Comparison of ENCODE assay signal across 21 cellular contexts in genomic region chr4:130333241-130333759, GRCh38.
DNase-seq lines count a peak whose midpoint lies in the region; ATAC-seq and TF ChIP-seq lines count a peak whose summit lies in the region.
"Had no signal": no experiment of that assay in that cellular context is flagged by ENCODE, and none has a peak within 500 bp of the region (broad histone marks: within the 10 kb centered on the region; RNA-seq: fewer than 3 reads in every experiment).

No MANE protein-coding gene starts in this region.

- no peak overlapping the region for H2AFZ ChIP-seq in GM23338

- peak overlapping the region; percentile 2; the same call in 1 of the 2 replicates for H3K4me3 ChIP-seq in GM23338
- H3K4me3 ChIP-seq: BLaER1 treated with 17β-estradiol and CSF1 and Interleukin-3, amounts not matched to agents 10 nM and 100 nM; GM12878 had no signal

- H3K79me2 ChIP-seq in GM23338 (replicated peaks; ENCODE audit: insufficient read depth): no peaks in the 10 kb centered on the region

- DNase-seq in GM23338 (ENCODE audit: low spot score): no peak
- no peak for DNase-seq in WTC11 (ENCODE audit: low spot score)
- no peak for DNase-seq in foreskin keratinocyte
- DNase-seq in stimulated activated naive CD8-positive, alpha-beta T cell treated with anti-CD3 and anti-CD28 coated beads, Interleukin-15, Interleukin-2, amounts not matched to agents 100 U/mL and 50 U/mL, for 24 hours: no peak
- DNase-seq: ACHN; AML-193; BE2C; CD4-positive, alpha-beta T cell; CD8-positive, alpha-beta memory T cell; DMS 273 treated with DMSO at 0.1 percent for 48 hours; DMS79; EL; GDM1; GOT3; H7; HCEC 1CT had no signal

- CTCF ChIA-PET in WTC11 (lab: Charles Lee): no interaction called here

- H3K9me2 ChIP-seq in GM23338 (ENCODE audit: insufficient read depth): 0 out of 2 replicates have a peak, but pooled peaks cover 4% of the 10 kb centered on the region

- no peak overlapping the region for H3K4me3 Mint-ChIP-seq in GM23338
- H3K4me3 Mint-ChIP-seq in WTC11: no peak overlapping the region; the same call in 1 of the 2 replicates
- H3K4me3 Mint-ChIP-seq: CD14-positive monocyte; CD4-positive, alpha-beta T cell; CD8-positive, alpha-beta memory T cell had no signal

- H3K4me1 ChIP-seq in GM23338 (ENCODE audit: insufficient read depth) (peaks cover 17% of the 10 kb centered on the region), foreskin keratinocyte (no peaks in the 10 kb centered on the region)
- H3K4me1 ChIP-seq: BE2C; BLaER1 treated with 17β-estradiol and CSF1 and Interleukin-3, amounts not matched to agents 10 nM and 100 nM had no signal

- H3F3A ChIP-seq in GM23338 (replicated peaks; ENCODE audit: low read depth): no peaks in the 10 kb centered on the region

- H3K36me3 ChIP-seq in GM23338 (ENCODE audit: insufficient read depth): no peaks in the 10 kb centered on the region
- H3K36me3 ChIP-seq: BE2C; BLaER1 treated with 17β-estradiol and CSF1 and Interleukin-3, amounts not matched to agents 10 nM and 100 nM had no signal

- H3K4me1 Mint-ChIP-seq in GM23338: peaks cover 13% of the 10 kb centered on the region; the same call in 2 of the 3 replicates
- peaks cover 21% of the 10 kb centered on the region for H3K4me1 Mint-ChIP-seq in WTC11
- H3K4me1 Mint-ChIP-seq: CD14-positive monocyte; CD8-positive, alpha-beta memory T cell had no signal

- H3K27ac Mint-ChIP-seq in GM23338 (peak overlapping the region; percentile 38), WTC11 (0 out of 2 replicates have a peak overlapping the region, but pooled peaks have one; percentile 30)
- H3K27ac Mint-ChIP-seq: CD14-positive monocyte; CD4-positive, alpha-beta T cell; CD8-positive, alpha-beta memory T cell had no signal

- H3K36me3 Mint-ChIP-seq in GM23338 (ENCODE audit: low read depth) (peaks cover 9% of the 10 kb centered on the region), WTC11 (no peaks in the 10 kb centered on the region; the same call in 1 of the 2 replicates)
- H3K36me3 Mint-ChIP-seq: CD14-positive monocyte; CD8-positive, alpha-beta memory T cell had no signal

- POLR2A ChIA-PET in WTC11 (lab: Charles Lee): no interaction called here

- TF ChIP-seq CTCF in GM23338 (conservative IDR thresholded peaks at IDR 0.05; ENCODE audit: low read depth in 2 of 2): no peak
- no peak for TF ChIP-seq CTCF in WTC11 (IDR thresholded peaks at IDR 0.05)
- TF ChIP-seq CTCF in foreskin keratinocyte (conservative IDR thresholded peaks at IDR 0.05): no peak

- H3K27me3 Mint-ChIP-seq in GM23338 (ENCODE audit: insufficient read depth, low read depth, poor library complexity) (peaks cover 2% of the 10 kb centered on the region), WTC11 (ENCODE audit: low read depth) (no peaks in the 10 kb centered on the region; the same call in 1 of the 2 replicates)
- H3K27me3 Mint-ChIP-seq: CD4-positive, alpha-beta T cell; CD8-positive, alpha-beta memory T cell had no signal

- H3K9me3 Mint-ChIP-seq in GM23338 (no peaks in the 10 kb centered on the region), WTC11 (peaks cover 11% of the 10 kb centered on the region)
- H3K9me3 Mint-ChIP-seq: CD14-positive monocyte; CD4-positive, alpha-beta T cell had no signal

- H4K20me1 ChIP-seq in GM23338 (replicated peaks; ENCODE audit: insufficient read depth): no peaks in the 10 kb centered on the region
- H4K20me1 ChIP-seq: BLaER1 treated with 17β-estradiol and CSF1 and Interleukin-3, amounts not matched to agents 10 nM and 100 nM had no signal

- H3K27me3 ChIP-seq in GM23338 (ENCODE audit: insufficient read depth) (no peaks in the 10 kb centered on the region), foreskin keratinocyte (no peaks in the 10 kb centered on the region)
- H3K27me3 ChIP-seq: BE2C; BLaER1 treated with 17β-estradiol and CSF1 and Interleukin-3, amounts not matched to agents 10 nM and 100 nM had no signal

- no peak overlapping the region for H3K27ac ChIP-seq in GM23338 (ENCODE audit: low read depth)
- peak overlapping the region; percentile 13 for H3K27ac ChIP-seq in foreskin keratinocyte
- H3K27ac ChIP-seq: BLaER1 treated with 17β-estradiol and CSF1 and Interleukin-3, amounts not matched to agents 10 nM and 100 nM had no signal

- H3K4me2 ChIP-seq in GM23338: peak overlapping the region; percentile 50
- H3K4me2 ChIP-seq: BLaER1 treated with 17β-estradiol and CSF1 and Interleukin-3, amounts not matched to agents 10 nM and 100 nM had no signal

- ATAC-seq in GM23338: no peak
- no peak for ATAC-seq in WTC11
- no peak for ATAC-seq in foreskin keratinocyte
- ATAC-seq in GM21447 (IDR thresholded peaks at IDR 0.05; ENCODE audit: unreplicated experiment): no peak
- no peak for ATAC-seq in stimulated activated naive CD8-positive, alpha-beta T cell treated with anti-CD3 and anti-CD28 coated beads, Interleukin-15, Interleukin-2, amounts not matched to agents 100 U/mL and 50 U/mL, for 24 hours
- ATAC-seq in HG02981 (IDR thresholded peaks at IDR 0.05; ENCODE audit: unreplicated experiment): no peak
- ATAC-seq: GM12878 had no signal

TF ChIP-seq in GM23338, 12 proteins besides CTCF, POLR2A, EP300 and RAD21 (continues in another document):
- TF ChIP-seq ZNF331 (CRISPR knock-in tag; IDR thresholded peaks at IDR 0.05; ENCODE audit: low read depth) (no peak), POLR2AphosphoS5 (IDR thresholded peaks at IDR 0.05; ENCODE audit: low read depth) (no peak), REST (IDR thresholded peaks at IDR 0.05; ENCODE audit: unreplicated experiment) (no peak), STAT1 (IDR thresholded peaks at IDR 0.05; ENCODE audit: unreplicated experiment) (no peak), ZNF114 (CRISPR knock-in tag; IDR thresholded peaks at IDR 0.05) (no peak), NANOG (IDR thresholded peaks at IDR 0.05; ENCODE audit: borderline replicate concordance) (no peak)

TF ChIP-seq in WTC11, 78 proteins besides CTCF, POLR2A, EP300 and RAD21 (continues in another document):
- TF ChIP-seq ZBTB21 (CRISPR knock-in tag; IDR thresholded peaks at IDR 0.05; ENCODE audit: borderline replicate concordance) (no peak), EMX1 (CRISPR knock-in tag; IDR thresholded peaks at IDR 0.05) (no peak), E2F1 (CRISPR knock-in tag; IDR thresholded peaks at IDR 0.05) (no peak), FOXP4 (CRISPR knock-in tag; IDR thresholded peaks at IDR 0.05) (no peak), ZNF512 (CRISPR knock-in tag; IDR thresholded peaks at IDR 0.05; ENCODE audit: borderline replicate concordance) (no peak), JUN (CRISPR knock-in tag; IDR thresholded peaks at IDR 0.05) (no peak), TEAD4 (CRISPR knock-in tag; IDR thresholded peaks at IDR 0.05) (no peak), CDX4 (CRISPR knock-in tag; IDR thresholded peaks at IDR 0.05; ENCODE audit: borderline replicate concordance) (no peak), FOXP1 (CRISPR knock-in tag; IDR thresholded peaks at IDR 0.05; ENCODE audit: borderline replicate concordance) (no peak)
